Comparison of ENCODE assay signal across 11 cellular contexts in genomic region chr2:105129722-105130232, GRCh38.
DNase-seq lines count a peak whose midpoint lies in the region; ATAC-seq and TF ChIP-seq lines count a peak whose summit lies in the region.
"Had no signal": no experiment of that assay in that cellular context is flagged by ENCODE, and none has a peak within 500 bp of the region (broad histone marks: within the 10 kb centered on the region; RNA-seq: fewer than 3 reads in every experiment).

No MANE protein-coding gene starts in this region.

- H3K9me3 Mint-ChIP-seq in activated naive CD8-positive, alpha-beta T cell treated with anti-CD3 and anti-CD28 coated beads for 36 hours, result no peaks in the 10 kb centered on the region

- peaks cover 5% of the 10 kb centered on the region for H3K4me1 Mint-ChIP-seq in activated naive CD8-positive, alpha-beta T cell treated with anti-CD3 and anti-CD28 coated beads for 36 hours

- H3K27me3 ChIP-seq in gastrocnemius medialis, result no peaks in the 10 kb centered on the region

- TF ChIP-seq CTCF in NB4 (IDR thresholded peaks at IDR 0.05; ENCODE audit: low read depth, low read length) (no peak), gastrocnemius medialis (IDR thresholded peaks at IDR 0.05 in 4 of 5, conservative IDR thresholded peaks at IDR 0.05 in 1 of 5) (no peak)

- in situ Hi-C loops in gastrocnemius medialis (cut with MboI; ENCODE audit: low sequenced_read_pairs in 4 of 4), result no loop called here

- H3K36me3 ChIP-seq in gastrocnemius medialis, result no peaks in the 10 kb centered on the region

- DNase-seq in CD1c-positive myeloid dendritic cell (ENCODE audit: extremely low spot score) (peak; percentile 89), NB4 (ENCODE audit: low read depth) (peak; percentile 86), dedifferentiated amniotic fluid mesenchymal stem cell (ENCODE audit: extremely low spot score) (no peak), caudate nucleus (lab: John Stamatoyannopoulos, UW) (no peak), gastrocnemius medialis (no peak)
- no peak for DNase-seq in activated naive CD8-positive, alpha-beta T cell treated with anti-CD3 and anti-CD28 coated beads for 36 hours
- DNase-seq: central memory CD4-positive, alpha-beta T cell; hypothalamus; IMR-90 had no signal

- no peak for TF ChIP-seq POLR2A in NB4 (IDR thresholded peaks at IDR 0.05; ENCODE audit: extremely low read depth, insufficient read length)
- TF ChIP-seq POLR2A in gastrocnemius medialis (IDR thresholded peaks at IDR 0.05), result no peak

- H3K4me3 ChIP-seq in NB4 (ENCODE audit: low read depth, low read length), result no peak overlapping the region
- no peak overlapping the region for H3K4me3 ChIP-seq in gastrocnemius medialis

- H3K9me3 ChIP-seq in gastrocnemius medialis, result no peaks in the 10 kb centered on the region

- no peak overlapping the region for H3K4me3 Mint-ChIP-seq in activated naive CD8-positive, alpha-beta T cell treated with anti-CD3 and anti-CD28 coated beads for 36 hours

- ATAC-seq in GM19438 (IDR thresholded peaks at IDR 0.05; ENCODE audit: low read depth, unreplicated experiment) (peak; percentile 89), HG02981 (IDR thresholded peaks at IDR 0.05; ENCODE audit: unreplicated experiment) (peak; percentile 93), gastrocnemius medialis (no peak)

- no peak overlapping the region for H3K27ac Mint-ChIP-seq in activated naive CD8-positive, alpha-beta T cell treated with anti-CD3 and anti-CD28 coated beads for 36 hours

- intact Hi-C loops in gastrocnemius medialis (cut with DNase I; ENCODE audit: low total_unique reads), result no loop called here

- no peaks in the 10 kb centered on the region for H3K4me1 ChIP-seq in gastrocnemius medialis

- H3K36me3 Mint-ChIP-seq in activated naive CD8-positive, alpha-beta T cell treated with anti-CD3 and anti-CD28 coated beads for 36 hours, result no peaks in the 10 kb centered on the region

- no peak overlapping the region for H3K27ac ChIP-seq in caudate nucleus (ENCODE audit: low read depth, low read length)
- no peak overlapping the region for H3K27ac ChIP-seq in gastrocnemius medialis

- H3K27me3 Mint-ChIP-seq in activated naive CD8-positive, alpha-beta T cell treated with anti-CD3 and anti-CD28 coated beads for 36 hours, result peaks cover 4% of the 10 kb centered on the region

Comparison
In these comparisons a context has a peak if more than half of its experiments do, and no peak if none do; other contexts are left out.
1. DNase-seq: peak in CD1c-positive myeloid dendritic cell (single experiment) and NB4 (single experiment); none in activated naive CD8-positive, alpha-beta T cell treated with anti-CD3 and anti-CD28 coated beads for 36 hours (single experiment), dedifferentiated amniotic fluid mesenchymal stem cell (single experiment), caudate nucleus (0 of 61) and gastrocnemius medialis (0 of 2).
2. ATAC-seq: peak in GM19438 (single experiment) and HG02981 (single experiment); none in gastrocnemius medialis (0 of 2).